12 cellular contexts compared by ENCODE assay signal in the genomic region with DNA sequence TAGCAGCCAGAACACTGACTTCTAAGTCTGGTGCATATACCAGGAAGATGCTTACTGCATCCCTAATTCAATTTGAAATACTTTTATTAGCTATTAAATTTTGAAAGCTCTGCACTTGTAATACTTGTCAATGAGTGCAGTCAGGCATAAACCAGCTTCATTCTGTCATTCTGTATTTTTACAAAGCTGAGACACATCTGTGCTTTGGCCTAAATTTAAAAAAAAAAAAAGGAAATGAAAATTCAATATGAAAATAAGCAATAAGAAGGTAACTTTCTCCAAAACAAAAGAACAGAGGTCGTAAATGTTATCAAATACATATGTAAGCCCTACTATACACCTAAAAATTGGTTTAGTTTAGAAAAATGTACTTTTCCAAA. TPM values are rescaled to one million over a fixed set of nuclear protein-coding genes. Genes with fewer than 3 reads are reported as not detected.
A peak's percentile ranks its signal among the peaks of the same experiment; 100 is the strongest.
DNase-seq lines count a peak whose midpoint lies in the region; ATAC-seq and TF ChIP-seq lines count a peak whose summit lies in the region.
"Had no signal": no experiment of that assay in that cellular context is flagged by ENCODE, and none has a peak within 500 bp of the region (broad histone marks: within the 10 kb centered on the region; RNA-seq: fewer than 3 reads in every experiment).

No MANE protein-coding gene starts in this region.

- intact Hi-C loops in activated B cell treated with CpG ODN at 0.5 μM for 24 hours (cut with micrococcal nuclease) = loop anchor here (1.0 to 10.0 kb wide), 8 partner anchors 7 to 967 kb away; a partner anchor contains a TSS
- intact Hi-C loops in stomach (cut with DNase I; ENCODE audit: low total_unique reads) = no loop called here

- H3K27me3 ChIP-seq in stomach (no peaks in the 10 kb centered on the region), right atrium auricular region (no peaks in the 10 kb centered on the region), foreskin keratinocyte (no peaks in the 10 kb centered on the region)
- H3K27me3 ChIP-seq: SJCRH30 had no signal

- H3K27me3 Mint-ChIP-seq in activated B cell treated with CpG ODN at 0.5 μM for 24 hours = no peaks in the 10 kb centered on the region

- CTCF ChIA-PET in activated B cell treated with CpG ODN at 0.5 μM for 24 hours (lab: Charles Lee) = interaction anchor here (0.7 to 1.5 kb wide), 3 partner anchors 8 to 104 kb away, joined by 3 to 5 read pairs (median 5); a partner anchor contains a TSS

- peak; percentile 70 for ATAC-seq in GM18867 (IDR thresholded peaks at IDR 0.05; ENCODE audit: unreplicated experiment)
- peak; percentile 60 for ATAC-seq in GM21528 (IDR thresholded peaks at IDR 0.05; ENCODE audit: low FRiP score, unreplicated experiment)
- ATAC-seq in HG03066 (IDR thresholded peaks at IDR 0.05; ENCODE audit: low read depth, unreplicated experiment) = peak; percentile 64
- peak; percentile 70 for ATAC-seq in activated B cell treated with CpG ODN at 0.5 μM for 24 hours (ENCODE audit: low read depth)
- no peak for ATAC-seq in foreskin keratinocyte
- ATAC-seq: activated naive CD4-positive, alpha-beta T cell treated with anti-CD3 and anti-CD28 coated beads, Interleukin-2, amount 50 U/mL, for 72 hours had no signal

- TF ChIP-seq CTCF in activated B cell treated with CpG ODN at 0.5 μM for 24 hours (IDR thresholded peaks at IDR 0.05) (no peak), stomach (IDR thresholded peaks at IDR 0.05) (no peak), right atrium auricular region (IDR thresholded peaks at IDR 0.05) (no peak), foreskin keratinocyte (conservative IDR thresholded peaks at IDR 0.05) (no peak)

- no peak overlapping the region for H3K4me3 ChIP-seq in stomach
- no peak overlapping the region for H3K4me3 ChIP-seq in right atrium auricular region
- H3K4me3 ChIP-seq: SJCRH30, smooth muscle cell had no signal

- POLR2A ChIA-PET in activated B cell treated with CpG ODN at 0.5 μM for 24 hours (lab: Charles Lee) = interaction anchor here (0.6 to 9.6 kb wide), 26 partner anchors 6 to 849 kb away, joined by 3 to 219 read pairs (median 8); a partner anchor contains a TSS

- H3K9me3 Mint-ChIP-seq in activated B cell treated with CpG ODN at 0.5 μM for 24 hours = no peaks in the 10 kb centered on the region
- H3K9me3 Mint-ChIP-seq: activated naive CD4-positive, alpha-beta T cell treated with anti-CD3 and anti-CD28 coated beads, Interleukin-2, amount 50 U/mL, for 72 hours had no signal

- TF ChIP-seq EP300 in stomach (IDR thresholded peaks at IDR 0.05) = no peak

- H3K9me3 ChIP-seq in stomach = no peaks in the 10 kb centered on the region
- no peaks in the 10 kb centered on the region for H3K9me3 ChIP-seq in right atrium auricular region
- H3K9me3 ChIP-seq: SJCRH30 had no signal

- H3K4me3 Mint-ChIP-seq in activated B cell treated with CpG ODN at 0.5 μM for 24 hours = peak overlapping the region; percentile 44

- H3K4me1 ChIP-seq in stomach = peaks cover 17 to 58% (median 33%) of the 10 kb centered on the region in 4 donors
- H3K4me1 ChIP-seq in right atrium auricular region = peaks cover 0 to 17% of the 10 kb centered on the region in 2 donors
- H3K4me1 ChIP-seq in foreskin keratinocyte = no peaks in the 10 kb centered on the region
- H3K4me1 ChIP-seq: SJCRH30 had no signal

- no peak overlapping the region for H3K27ac ChIP-seq in stomach
- H3K27ac ChIP-seq in right atrium auricular region = no peak overlapping the region
- H3K27ac ChIP-seq in foreskin keratinocyte = no peak overlapping the region
- H3K27ac ChIP-seq: SJCRH30 had no signal

- H3K4me1 Mint-ChIP-seq in activated B cell treated with CpG ODN at 0.5 μM for 24 hours = peaks cover 86% of the 10 kb centered on the region

- WGBS in stomach, 5 donors = 88 to 96% (median 93%) methylated on average over 1 of the region's 1 CpG

- peaks cover 0 to 33% (median 17%) of the 10 kb centered on the region in 4 donors for H3K36me3 ChIP-seq in stomach
- H3K36me3 ChIP-seq in right atrium auricular region = no peaks in the 10 kb centered on the region
- H3K36me3 ChIP-seq: SJCRH30 had no signal

- DNase-seq in activated B cell treated with CpG ODN at 0.5 μM for 24 hours (no peak), stomach (no peak), right atrium auricular region (ENCODE audit: low spot score) (no peak), foreskin keratinocyte (no peak), NCI-H146 treated with DMSO at 0.1 percent for 48 hours (lab: John Stamatoyannopoulos, UW; ENCODE audit: unreplicated experiment) (no peak)
- DNase-seq: NCI-H774, SJCRH30 had no signal

- H3K27ac Mint-ChIP-seq in activated B cell treated with CpG ODN at 0.5 μM for 24 hours = peak overlapping the region; percentile 96
- H3K27ac Mint-ChIP-seq: activated naive CD4-positive, alpha-beta T cell treated with anti-CD3 and anti-CD28 coated beads, Interleukin-2, amount 50 U/mL, for 72 hours had no signal

- H3K36me3 Mint-ChIP-seq in activated B cell treated with CpG ODN at 0.5 μM for 24 hours (ENCODE audit: low read depth) = peaks cover 18% of the 10 kb centered on the region
- H3K36me3 Mint-ChIP-seq: activated naive CD4-positive, alpha-beta T cell treated with anti-CD3 and anti-CD28 coated beads, Interleukin-2, amount 50 U/mL, for 72 hours had no signal

- TF ChIP-seq POLR2A in stomach (IDR thresholded peaks at IDR 0.05) = no peak

RNA-seq across cellular contexts. Expression of a gene that starts 7.0 kb away (rescaled TPM):
- total RNA-seq in activated B cell treated with CpG ODN at 0.5 μM for 24 hours (83.1 and 86.5 TPM in 2 replicates), stomach (10 to 100 TPM; 11.1 to 72.9 (median 24.0) TPM), right atrium auricular region (10 to 100 TPM; 15.2 to 16.6 TPM), foreskin keratinocyte (5.5 and 10.4 TPM in 2 replicates)
- polyA plus RNA-seq in stomach (10 to 100 TPM; 16.4 to 83.6 (median 41.4) TPM), foreskin keratinocyte (4.3 and 5.3 TPM in 2 replicates)
